In genomic region chr3:153624310-153625030, GRCh38 we compare ENCODE assay signal across 15 cellular contexts.
A peak's percentile ranks its signal among the peaks of the same experiment; 100 is the strongest.
DNase-seq lines count a peak whose midpoint lies in the region; ATAC-seq, FAIRE-seq and TF ChIP-seq lines count a peak whose summit lies in the region.
"Had no signal": no experiment of that assay in that cellular context is flagged by ENCODE, and none has a peak within 500 bp of the region (broad histone marks: within the 10 kb centered on the region; RNA-seq: fewer than 3 reads in every experiment).

No MANE protein-coding gene starts in this region.

- no peaks in the 10 kb centered on the region for H3K27me3 Mint-ChIP-seq in T-helper 17 cell
- H3K27me3 Mint-ChIP-seq in activated T-helper 17 cell treated with anti-CD3 and anti-CD28 coated beads, Interleukin-2, amount 50 U/mL, for 72 hours, result no peaks in the 10 kb centered on the region
- H3K27me3 Mint-ChIP-seq in naive thymus-derived CD8-positive, alpha-beta T cell, result no peaks in the 10 kb centered on the region

- H3K9me3 Mint-ChIP-seq in activated T-helper 17 cell treated with anti-CD3 and anti-CD28 coated beads, Interleukin-2, amount 50 U/mL, for 72 hours, result peaks cover 8% of the 10 kb centered on the region
- peaks cover 0 to 9% (median 0%) of the 10 kb centered on the region in 9 donors for H3K9me3 Mint-ChIP-seq in naive thymus-derived CD8-positive, alpha-beta T cell

- H3K36me3 Mint-ChIP-seq in T-helper 17 cell (ENCODE audit: low read depth), result peaks cover 2% of the 10 kb centered on the region
- H3K36me3 Mint-ChIP-seq in activated T-helper 17 cell treated with anti-CD3 and anti-CD28 coated beads, Interleukin-2, amount 50 U/mL, for 72 hours (ENCODE audit: low read depth), result peaks cover 4% of the 10 kb centered on the region
- H3K36me3 Mint-ChIP-seq in naive thymus-derived CD8-positive, alpha-beta T cell, result no peaks in the 10 kb centered on the region

- in situ Hi-C loops in mammary epithelial cell (cut with MboI; ENCODE audit: low sequenced_read_pairs in 2 of 2), result no loop called here

- peak; percentile 24 for FAIRE-seq in GM18507 (lab: Jason Lieb, UNC)
- no peak for FAIRE-seq in HTR-8/SVneo (lab: Jason Lieb, UNC)
- FAIRE-seq: H54, islet of Langerhans had no signal

- CTCF ChIA-PET in PC-3 (lab: Charles Lee) (no interaction called here), mammary epithelial cell (lab: Charles Lee; ENCODE audit: low non-redundant PET) (no interaction called here)

- H2AFZ ChIP-seq in PC-3 (ENCODE audit: low read length), result no peak overlapping the region
- no peak overlapping the region for H2AFZ ChIP-seq in mammary epithelial cell (ENCODE audit: low read depth, low read length)

- H3K27ac ChIP-seq in PC-3 (ENCODE audit: low read length) (no peak overlapping the region), mammary epithelial cell (ENCODE audit: insufficient read depth, low read depth, low read length) (no peak overlapping the region)
- H3K27ac ChIP-seq: gastrocnemius medialis, thoracic aorta had no signal

- no TSS peak for BruUV-seq in PC-3 (replicated peaks; lab: Mats Ljungman, UMichigan)
- BruUV-seq in mammary epithelial cell (replicated peaks; lab: Mats Ljungman, UMichigan), result no TSS peak

- H3K4me1 ChIP-seq in PC-3 (ENCODE audit: insufficient read depth, low read length), result no peaks in the 10 kb centered on the region; the same call in 1 of the 2 replicates
- H3K4me1 ChIP-seq in mammary epithelial cell (ENCODE audit: insufficient read depth, low read length), result peaks cover 6% of the 10 kb centered on the region
- H3K4me1 ChIP-seq: gastrocnemius medialis had no signal

- peak overlapping the region; percentile 95 for H3K27ac Mint-ChIP-seq in T-helper 17 cell
- H3K27ac Mint-ChIP-seq in activated T-helper 17 cell treated with anti-CD3 and anti-CD28 coated beads, Interleukin-2, amount 50 U/mL, for 72 hours, result peak overlapping the region; percentile 97
- H3K27ac Mint-ChIP-seq in naive thymus-derived CD8-positive, alpha-beta T cell, result peak overlapping the region; percentile 44 to 93 (median 82)

- H3K9ac ChIP-seq in PC-3 (ENCODE audit: low read length) (no peak overlapping the region), mammary epithelial cell (ENCODE audit: insufficient read depth, low read length) (no peak overlapping the region)

- intact Hi-C loops in PC-3 (cut with micrococcal nuclease) (no loop called here), mammary epithelial cell (cut with micrococcal nuclease) (no loop called here)

- ATAC-seq in T-helper 17 cell (peak; percentile 60), PC-3 (no peak)
- ATAC-seq in activated T-helper 17 cell treated with anti-CD3 and anti-CD28 coated beads, Interleukin-2, amount 50 U/mL, for 72 hours (replicated peaks), result peak; percentile 64
- peak; percentile 76 to 79 for ATAC-seq in naive thymus-derived CD8-positive, alpha-beta T cell
- ATAC-seq: gastrocnemius medialis had no signal

- TF ChIP-seq CTCF in PC-3 (conservative IDR thresholded peaks at IDR 0.05; ENCODE audit: low read depth, low read length) (no peak), mammary epithelial cell (conservative IDR thresholded peaks at IDR 0.05 in 1 of 2, IDR thresholded peaks at IDR 0.05 in 1 of 2; ENCODE audit: extremely low read depth in 1 of 2, insufficient read depth in 1 of 2, low read depth in 1 of 2, low read length in 2 of 2) (no peak)

- H3K79me2 ChIP-seq in PC-3 (ENCODE audit: low read length) (no peaks in the 10 kb centered on the region), mammary epithelial cell (ENCODE audit: insufficient read depth, low read length) (no peaks in the 10 kb centered on the region)

- H3K36me3 ChIP-seq in PC-3 (ENCODE audit: low read depth, low read length) (no peaks in the 10 kb centered on the region), mammary epithelial cell (ENCODE audit: insufficient read depth, low read length) (no peaks in the 10 kb centered on the region)
- H3K36me3 ChIP-seq: gastrocnemius medialis, thoracic aorta had no signal

- POLR2A ChIA-PET in naive thymus-derived CD8-positive, alpha-beta T cell (lab: Charles Lee), result interaction anchor here (0.7 to 1.2 kb wide), 2 partner anchors 461 to 463 kb away, joined by 3 to 7 read pairs; no protein-coding TSS in a partner anchor
- POLR2A ChIA-PET in PC-3 (lab: Charles Lee; ENCODE audit: unreplicated experiment), result no interaction called here

- dilution Hi-C loops in mammary epithelial cell (cut with HindIII; ENCODE audit: low sequenced_read_pairs), result no loop called here

- H3K9me3 ChIP-seq in T-helper 17 cell (ENCODE audit: control insufficient read depth, low read length, poor library complexity, severe bottlenecking) (no peaks in the 10 kb centered on the region), PC-3 (ENCODE audit: low read length) (no peaks in the 10 kb centered on the region), mammary epithelial cell (replicated peaks; ENCODE audit: insufficient read depth, low read length) (no peaks in the 10 kb centered on the region)
- H3K9me3 ChIP-seq: gastrocnemius medialis had no signal

- DNase-seq in GM18507 (ENCODE audit: extremely low spot score, insufficient read length, low read depth), result no peak
- no peak for DNase-seq in T-helper 17 cell
- peak in 7 of 10 donors; percentile 5 to 63 (median 32) for DNase-seq in naive thymus-derived CD8-positive, alpha-beta T cell
- DNase-seq in HTR-8/SVneo (ENCODE audit: insufficient read length, low spot score), result no peak
- DNase-seq in PC-3, result no peak
- no peak for DNase-seq in mammary epithelial cell
- DNase-seq in middle frontal gyrus (ENCODE audit: extremely low spot score, low spot score), result no peak
- DNase-seq: aorta, gastrocnemius medialis, NCI-H524 treated with DMSO at 0.1 percent for 48 hours, SHP77 had no signal

- no peak overlapping the region for H3K4me2 ChIP-seq in PC-3 (ENCODE audit: low read length)
- H3K4me2 ChIP-seq in mammary epithelial cell (ENCODE audit: insufficient read depth, low read depth, low read length), result no peak overlapping the region

- H3K27me3 ChIP-seq in PC-3 (ENCODE audit: low read length) (no peaks in the 10 kb centered on the region), mammary epithelial cell (ENCODE audit: insufficient read depth, low read length) (no peaks in the 10 kb centered on the region)
- H3K27me3 ChIP-seq: gastrocnemius medialis had no signal

- no peaks in the 10 kb centered on the region for H3F3A ChIP-seq in PC-3 (ENCODE audit: low read length, unreplicated experiment)

- H4K20me1 ChIP-seq in PC-3 (ENCODE audit: low read length) (no peaks in the 10 kb centered on the region), mammary epithelial cell (ENCODE audit: insufficient read depth, low read length) (no peaks in the 10 kb centered on the region)

- peak overlapping the region; percentile 41 for H3K4me3 Mint-ChIP-seq in T-helper 17 cell
- H3K4me3 Mint-ChIP-seq in activated T-helper 17 cell treated with anti-CD3 and anti-CD28 coated beads, Interleukin-2, amount 50 U/mL, for 72 hours, result peak overlapping the region; percentile 78
- peak overlapping the region in 9 of 10 donors; percentile 9 to 69 (median 55) for H3K4me3 Mint-ChIP-seq in naive thymus-derived CD8-positive, alpha-beta T cell

- no peaks in the 10 kb centered on the region for H3K9me2 ChIP-seq in PC-3 (replicated peaks; ENCODE audit: low read length)

- H3K4me3 ChIP-seq in PC-3 (ENCODE audit: low read length) (no peak overlapping the region), mammary epithelial cell (replicated peaks in 1 of 3; ENCODE audit: insufficient read depth in 1 of 3, low read depth in 2 of 3, low read length in 3 of 3) (no peak overlapping the region)
- H3K4me3 ChIP-seq: gastrocnemius medialis, thoracic aorta had no signal

- peaks cover 46% of the 10 kb centered on the region for H3K4me1 Mint-ChIP-seq in T-helper 17 cell
- peaks cover 58% of the 10 kb centered on the region for H3K4me1 Mint-ChIP-seq in activated T-helper 17 cell treated with anti-CD3 and anti-CD28 coated beads, Interleukin-2, amount 50 U/mL, for 72 hours
- peaks cover 26 to 59% (median 53%) of the 10 kb centered on the region in 4 donors for H3K4me1 Mint-ChIP-seq in naive thymus-derived CD8-positive, alpha-beta T cell

- 93% methylated on average over 6 of the region's 6 CpGs for WGBS in mammary epithelial cell (ENCODE audit: low coverage, missing lambda C conversion rate)

Comparison
In these comparisons a context has a peak if more than half of its experiments do, and no peak if none do; other contexts are left out.
1. DNase-seq: peak in naive thymus-derived CD8-positive, alpha-beta T cell (7 of 10); none in GM18507 (single experiment), T-helper 17 cell (0 of 3), HTR-8/SVneo (single experiment), PC-3 (single experiment), mammary epithelial cell (single experiment) and middle frontal gyrus (single experiment).
2. Peak in every context shown above with its lines, with median percentiles within 50 percentile points of each other: H3K27ac Mint-ChIP-seq and H3K4me3 Mint-ChIP-seq.